In the genomic region with DNA sequence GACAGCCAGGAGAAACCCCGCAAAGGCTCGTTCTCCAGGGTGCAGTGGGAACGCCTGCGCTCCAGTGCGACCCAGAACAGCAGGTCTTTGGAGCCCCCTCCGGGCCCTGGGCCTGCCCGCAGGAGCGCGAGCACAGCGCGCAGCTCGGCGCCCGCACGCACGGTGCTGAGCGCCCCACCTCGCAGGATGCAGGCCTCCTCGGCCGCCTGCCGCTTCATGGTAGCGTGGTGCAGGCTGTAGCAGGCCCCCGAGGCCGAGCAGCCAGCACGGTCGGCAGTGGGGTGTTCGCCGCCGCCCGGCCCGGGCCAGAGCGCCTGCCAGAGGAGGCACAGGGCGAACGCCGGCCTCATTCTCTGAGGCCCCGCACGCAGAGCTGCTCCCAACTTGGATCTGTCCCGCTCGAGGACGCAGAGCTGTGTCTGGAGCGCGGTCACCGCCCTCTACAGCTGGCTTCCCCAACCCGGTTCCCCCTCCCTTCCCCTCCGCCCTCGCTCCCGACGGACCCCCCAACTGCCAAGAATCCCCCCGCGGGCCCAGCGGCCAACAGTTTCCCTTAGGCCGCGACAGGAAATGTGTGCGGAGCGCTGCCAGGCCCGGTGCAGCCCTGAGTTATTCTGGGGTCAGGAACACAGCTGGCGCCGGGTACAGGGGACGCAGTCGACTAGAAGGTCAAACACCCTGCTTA, we compare ENCODE assay signal across 8 cellular contexts. TPM values are rescaled to one million over a fixed set of nuclear protein-coding genes. Genes with fewer than 3 reads are reported as not detected.
DNase-seq lines count a peak whose midpoint lies in the region; ATAC-seq and TF ChIP-seq lines count a peak whose summit lies in the region.
"Had no signal": no experiment of that assay in that cellular context is flagged by ENCODE, and none has a peak within 500 bp of the region (broad histone marks: within the 10 kb centered on the region; RNA-seq: fewer than 3 reads in every experiment).

A gene with protein sequence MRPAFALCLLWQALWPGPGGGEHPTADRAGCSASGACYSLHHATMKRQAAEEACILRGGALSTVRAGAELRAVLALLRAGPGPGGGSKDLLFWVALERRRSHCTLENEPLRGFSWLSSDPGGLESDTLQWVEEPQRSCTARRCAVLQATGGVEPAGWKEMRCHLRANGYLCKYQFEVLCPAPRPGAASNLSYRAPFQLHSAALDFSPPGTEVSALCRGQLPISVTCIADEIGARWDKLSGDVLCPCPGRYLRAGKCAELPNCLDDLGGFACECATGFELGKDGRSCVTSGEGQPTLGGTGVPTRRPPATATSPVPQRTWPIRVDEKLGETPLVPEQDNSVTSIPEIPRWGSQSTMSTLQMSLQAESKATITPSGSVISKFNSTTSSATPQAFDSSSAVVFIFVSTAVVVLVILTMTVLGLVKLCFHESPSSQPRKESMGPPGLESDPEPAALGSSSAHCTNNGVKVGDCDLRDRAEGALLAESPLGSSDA (minus strand): TSS at position 421 of the 685 bp plus-strand sequence. CDS start 71 bp downstream, at position 350.

- TF ChIP-seq EP300 in suprapubic skin (IDR thresholded peaks at IDR 0.05): no peak

- ATAC-seq in RWPE2 (ENCODE audit: low read depth): peak; percentile 36
- ATAC-seq in right lobe of liver: peak; percentile 65 to 83 (median 72)

- 10% methylated on average over 11 of the region's 60 CpGs for WGBS in right lobe of liver (ENCODE audit: insufficient coverage, low coverage, low lambda C conversion rate, missing lambda C conversion rate)
- WGBS in suprapubic skin: 9% methylated on average over 11 of the region's 60 CpGs

- H3K4me3 ChIP-seq in RWPE2 (ENCODE audit: severe bottlenecking) (peak within 1 kb of the TSS; percentile 5), colonic mucosa (peak within 1 kb of the TSS; percentile 7), right lobe of liver (peak within 1 kb of the TSS; percentile 32 to 46 (median 40)), suprapubic skin (peak within 1 kb of the TSS; percentile 49)

- no peak for DNase-seq in RWPE2 (ENCODE audit: low spot score)
- peak; percentile 18 for DNase-seq in colonic mucosa
- peak; percentile 58 to 62 (median 59) for DNase-seq in right lobe of liver
- DNase-seq in suprapubic skin (ENCODE audit: low spot score in 2 of 2): peak; percentile 65 to 78
- no peak for DNase-seq in NCI-H510A treated with DMSO at 0.1 percent for 48 hours (lab: John Stamatoyannopoulos, UW)
- DNase-seq in inferior parietal cortex (ENCODE audit: extremely low spot score): no peak
- DNase-seq in DMS114 treated with DMSO at 0.1 percent for 48 hours (lab: John Stamatoyannopoulos, UW; ENCODE audit: unreplicated experiment): no peak

- H3K4me1 ChIP-seq in RWPE2 (ENCODE audit: insufficient read depth, poor library complexity, severe bottlenecking) (peaks cover 4% of the 10 kb centered on the region), colonic mucosa (no peaks in the 10 kb centered on the region), right lobe of liver (peaks cover 0 to 6% (median 0%) of the 10 kb centered on the region in 4 donors), suprapubic skin (peaks cover 11% of the 10 kb centered on the region)

- intact Hi-C loops in colonic mucosa (cut with DNase I) (no loop called here), right lobe of liver (cut with DNase I) (no loop called here)

- H3K36me3 ChIP-seq in RWPE2 (ENCODE audit: low read depth) (no peaks in the 10 kb centered on the region), colonic mucosa (no peaks in the 10 kb centered on the region), right lobe of liver (no peaks in the 10 kb centered on the region), suprapubic skin (no peaks in the 10 kb centered on the region)

- peak within 1 kb of the TSS in 1 of 2 donors; percentile 39 for H3K9ac ChIP-seq in colonic mucosa (ENCODE audit: low read depth in 2 of 2, low read length in 2 of 2)

- no peak for TF ChIP-seq CTCF in RWPE2 (IDR thresholded peaks at IDR 0.05; ENCODE audit: poor library complexity, severe bottlenecking)
- no peak for TF ChIP-seq CTCF in colonic mucosa (IDR thresholded peaks at IDR 0.05)
- no peak for TF ChIP-seq CTCF in right lobe of liver (IDR thresholded peaks at IDR 0.05)
- TF ChIP-seq CTCF in suprapubic skin (IDR thresholded peaks at IDR 0.05): no peak

- TF ChIP-seq POLR2A in right lobe of liver (IDR thresholded peaks at IDR 0.05) (no peak), suprapubic skin (IDR thresholded peaks at IDR 0.05) (no peak)

- no peaks in the 10 kb centered on the region for H3K9me3 ChIP-seq in RWPE2 (ENCODE audit: severe bottlenecking)
- no peaks in the 10 kb centered on the region for H3K9me3 ChIP-seq in colonic mucosa
- no peaks in the 10 kb centered on the region for H3K9me3 ChIP-seq in right lobe of liver
- H3K9me3 ChIP-seq in suprapubic skin: no peaks in the 10 kb centered on the region

- H3K27ac ChIP-seq in RWPE2 (ENCODE audit: poor library complexity, severe bottlenecking): no peak within 1 kb of the TSS
- peak within 1 kb of the TSS; percentile 17 for H3K27ac ChIP-seq in colonic mucosa
- H3K27ac ChIP-seq in right lobe of liver: peak within 1 kb of the TSS; percentile 52 to 63 (median 53)
- H3K27ac ChIP-seq in suprapubic skin: peak within 1 kb of the TSS; percentile 67

- peaks cover 18% of the 10 kb centered on the region for H3K27me3 ChIP-seq in RWPE2 (ENCODE audit: insufficient read depth, poor library complexity, severe bottlenecking)
- peaks cover 6% of the 10 kb centered on the region for H3K27me3 ChIP-seq in colonic mucosa
- H3K27me3 ChIP-seq in right lobe of liver: no peaks in the 10 kb centered on the region
- peaks cover 24% of the 10 kb centered on the region for H3K27me3 ChIP-seq in suprapubic skin

RNA-seq across cellular contexts. Expression of the gene that starts here (rescaled TPM):
- 1 to 10 TPM; 4.4 to 7.7 TPM for total RNA-seq in colonic mucosa
- total RNA-seq in right lobe of liver: 10 to 100 TPM in 1 of 6 experiments, 1 to 10 TPM in 5; 3.2 to 11.6 (median 5.6) TPM
- total RNA-seq in suprapubic skin: 10 to 100 TPM in 1 of 4 donors, 1 to 10 TPM in 3; 5.9 to 18.9 (median 8.6) TPM
- total RNA-seq: mononuclear cell had no signal

Comparison
In these comparisons a context has a peak if more than half of its experiments do, and no peak if none do; other contexts are left out.
1. DNase-seq: peak in colonic mucosa (single experiment), right lobe of liver (3 of 3) and suprapubic skin (2 of 2); none in RWPE2 (single experiment), NCI-H510A treated with DMSO at 0.1 percent for 48 hours (single experiment), inferior parietal cortex (single experiment) and DMS114 treated with DMSO at 0.1 percent for 48 hours (single experiment).
2. Peak in every context shown above with its lines, with median percentiles within 50 percentile points of each other: H3K4me3 ChIP-seq.